In the genomic region with DNA sequence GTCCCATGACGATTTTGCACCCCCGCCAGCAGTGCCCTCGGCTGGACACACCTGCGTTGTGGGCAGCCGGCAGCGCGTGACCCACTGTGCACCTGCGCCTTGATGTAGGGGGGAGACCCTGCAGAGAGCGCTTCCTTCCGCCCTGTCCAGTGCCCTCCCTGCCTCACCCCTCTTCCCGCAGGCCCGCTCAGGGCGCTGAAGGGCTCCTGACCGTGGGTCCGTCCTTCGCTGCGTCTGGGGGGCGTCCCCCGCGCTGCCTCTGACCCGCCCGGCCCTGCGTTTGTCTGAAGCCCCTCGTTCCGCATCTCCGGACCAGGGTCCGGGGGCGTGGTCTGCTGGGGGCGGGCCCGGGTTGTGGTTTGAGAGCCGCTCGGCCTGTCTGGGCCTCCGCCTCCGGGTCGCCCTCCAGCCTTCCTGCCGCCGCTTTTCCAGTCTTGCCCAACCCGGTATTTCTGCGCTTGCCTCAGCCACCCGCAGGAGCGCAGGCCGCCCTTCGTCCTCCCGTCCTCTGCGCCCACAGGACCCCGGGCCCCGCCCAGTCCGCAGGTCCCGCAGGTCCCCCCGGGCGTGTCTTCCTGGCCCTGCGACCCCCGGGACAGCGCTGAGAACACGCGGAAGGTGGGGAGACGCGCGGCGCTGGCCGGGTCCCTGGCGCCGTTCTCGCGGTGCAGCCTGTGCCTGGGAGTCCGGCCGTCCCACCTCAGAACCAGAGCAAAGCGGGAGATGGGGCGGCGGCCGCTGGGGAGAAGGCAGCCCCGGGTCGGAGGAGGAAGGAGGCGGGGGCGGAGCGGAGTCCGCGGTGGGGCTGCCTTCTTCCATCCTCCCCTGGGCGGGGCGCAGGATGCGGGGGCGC, we compare ENCODE assay signal across 7 cellular contexts. TPM values are rescaled to one million over a fixed set of nuclear protein-coding genes. Genes with fewer than 3 reads are reported as not detected.
DNase-seq lines count a peak whose midpoint lies in the region; ATAC-seq and TF ChIP-seq lines count a peak whose summit lies in the region.

No MANE protein-coding gene starts in this region.

- no peaks in the 10 kb centered on the region for H3K9me3 Mint-ChIP-seq in endodermal cell

- 6 to 7% methylated on average over 46 to 82 of the region's 82 CpGs for WGBS in endodermal cell (ENCODE audit: insufficient coverage in 1 of 2, insufficient read length in 1 of 2), 2 experiments
- WGBS in aorta, 2 donors, result 21 to 29% methylated on average over 62 to 82 of the region's 82 CpGs

- H3K27ac ChIP-seq in endodermal cell (ENCODE audit: low read depth, low read length) (no peak overlapping the region), muscle layer of duodenum (ENCODE audit: low read length) (no peak overlapping the region), aorta (ENCODE audit: low read depth in 1 of 2, low read length in 2 of 2) (no peak overlapping the region)

- peak overlapping the region; percentile 50 for H3K4me3 Mint-ChIP-seq in endodermal cell

- no peak overlapping the region for H3K9ac ChIP-seq in endodermal cell (ENCODE audit: extremely low read depth, low read length, poor library complexity, severe bottlenecking)

- peaks cover 16% of the 10 kb centered on the region for H3K36me3 ChIP-seq in endodermal cell (ENCODE audit: control insufficient read depth, insufficient read depth, low read length)
- H3K36me3 ChIP-seq in muscle layer of duodenum (ENCODE audit: control insufficient read depth in 1 of 2, insufficient read depth in 2 of 2, low read length in 2 of 2), result peaks cover 0 to 36% of the 10 kb centered on the region in 2 donors
- peaks cover 2 to 9% of the 10 kb centered on the region in 2 donors for H3K36me3 ChIP-seq in aorta (ENCODE audit: control insufficient read depth in 1 of 2, insufficient read depth in 2 of 2, low read length in 1 of 2)

- no peaks in the 10 kb centered on the region for H3K4me1 ChIP-seq in endodermal cell (ENCODE audit: control insufficient read depth, insufficient read depth, low read length)
- H3K4me1 ChIP-seq in muscle layer of duodenum (ENCODE audit: control insufficient read depth in 1 of 2, insufficient read depth in 2 of 2, low read length in 2 of 2), result peaks cover 0 to 16% of the 10 kb centered on the region in 2 donors
- no peaks in the 10 kb centered on the region for H3K4me1 ChIP-seq in aorta (ENCODE audit: control insufficient read depth in 1 of 2, insufficient read depth in 2 of 2, low read length in 2 of 2)

- H3K27me3 ChIP-seq in endodermal cell (ENCODE audit: control insufficient read depth, insufficient read depth, low read length, poor library complexity, severe bottlenecking) (peaks cover 14% of the 10 kb centered on the region), muscle layer of duodenum (ENCODE audit: low read depth, low read length) (peaks cover 10% of the 10 kb centered on the region), aorta (ENCODE audit: control insufficient read depth in 1 of 2, insufficient read depth in 2 of 2, low read length in 1 of 2) (no peaks in the 10 kb centered on the region)

- intact Hi-C loops in aorta (cut with DNase I), result no loop called here

- TF ChIP-seq CTCF in endodermal cell (conservative IDR thresholded peaks at IDR 0.05), result no peak

- ATAC-seq in GM19023 (IDR thresholded peaks at IDR 0.05; ENCODE audit: unreplicated experiment) (peak; percentile 46), HG03139 (IDR thresholded peaks at IDR 0.05; ENCODE audit: unreplicated experiment) (peak; percentile 40), aorta (ENCODE audit: low FRiP score) (peak; percentile 23)

- DNase-seq in activated CD4-positive, alpha-beta T cell treated with anti-CD3 and anti-CD28 coated beads, Interleukin-2, amount 50 U/mL, for 4 hours, result peak; percentile 35 to 39
- peak; percentile 92 for DNase-seq in endodermal cell
- DNase-seq in aorta, result peak; percentile 71 to 86
- no peak for DNase-seq in D341Med (ENCODE audit: low spot score)

- H3K4me3 ChIP-seq in endodermal cell (ENCODE audit: low read length) (peak overlapping the region; percentile 62), muscle layer of duodenum (ENCODE audit: low read depth in 1 of 2, low read length in 2 of 2) (peak overlapping the region; percentile 7 to 52), aorta (ENCODE audit: low read length in 2 of 2) (no peak overlapping the region)

- H3K9me3 ChIP-seq in endodermal cell (ENCODE audit: control insufficient read depth, low read length) (no peaks in the 10 kb centered on the region), muscle layer of duodenum (ENCODE audit: control insufficient read depth in 1 of 2, low read length in 2 of 2) (no peaks in the 10 kb centered on the region), aorta (ENCODE audit: control insufficient read depth, low read length) (no peaks in the 10 kb centered on the region)

- H3K27me3 Mint-ChIP-seq in endodermal cell (ENCODE audit: insufficient read depth), result peaks cover 21% of the 10 kb centered on the region

- H3K27ac Mint-ChIP-seq in endodermal cell, result no peak overlapping the region

- peaks cover 16% of the 10 kb centered on the region for H3K36me3 Mint-ChIP-seq in endodermal cell (ENCODE audit: low read depth)

- no peaks in the 10 kb centered on the region for H3K4me1 Mint-ChIP-seq in endodermal cell

RNA-seq across cellular contexts. Expression of gene IL17C, which starts 4.0 kb away (rescaled TPM):
- total RNA-seq in endodermal cell (not detected), aorta (not detected)
- polyA plus RNA-seq in endodermal cell (2013, experiment 1 of 2), result not detected
- polyA plus RNA-seq in endodermal cell (2013, experiment 2 of 2), result not detected
- polyA plus RNA-seq in aorta, result not detected

RNA-seq across cellular contexts. Expression of gene CYBA, which starts 16.5 kb away (rescaled TPM):
- total RNA-seq in endodermal cell (100 to 1,000 TPM; 188 to 220 TPM), aorta (100 to 1,000 TPM in 1 of 2 donors, 10 to 100 TPM in 1; 79.2 to 148 TPM)
- 63.0 TPM for polyA plus RNA-seq in endodermal cell (2013, experiment 1 of 2)
- polyA plus RNA-seq in endodermal cell (2013, experiment 2 of 2), result 54.6 TPM
- 100 to 1,000 TPM in 1 of 2 donors, 10 to 100 TPM in 1; 99.0 to 107 TPM for polyA plus RNA-seq in aorta

RNA-seq across cellular contexts. Expression of gene MVD, which starts 28.5 kb away (rescaled TPM):
- total RNA-seq in endodermal cell (10 to 100 TPM; 79.8 to 81.4 TPM), aorta (10 to 100 TPM; 26.0 to 26.6 TPM)
- 111 TPM for polyA plus RNA-seq in endodermal cell (2013, experiment 1 of 2)
- polyA plus RNA-seq in endodermal cell (2013, experiment 2 of 2), result 106 TPM
- polyA plus RNA-seq in aorta, result 10 to 100 TPM; 19.8 to 57.6 TPM

RNA-seq across cellular contexts. Expression of gene SNAI3, which starts 51.9 kb away (rescaled TPM):
- total RNA-seq in endodermal cell (1 to 10 TPM in 1 of 2 donors, under 1 TPM in 1; 0.77 to 2.1 TPM), aorta (under 1 TPM; 0.27 to 0.71 TPM)
- polyA plus RNA-seq in endodermal cell (2013, experiment 1 of 2), result 0.75 TPM
- 0.46 TPM for polyA plus RNA-seq in endodermal cell (2013, experiment 2 of 2)
- polyA plus RNA-seq in aorta, result 1 to 10 TPM in 1 of 2 donors, not detected in 1; 1.6 TPM

Comparison
In these comparisons a context has a peak if more than half of its experiments do, and no peak if none do; other contexts are left out.
1. H3K4me3 ChIP-seq: peak in endodermal cell (single experiment) and muscle layer of duodenum (2 of 2); none in aorta (0 of 2).
2. Peak in every context shown above with its lines, with median percentiles within 50 percentile points of each other: ATAC-seq.